Comparison of ENCODE assay signal across 4 cellular contexts in genomic region chr1:119350866-119351265, GRCh38. TPM values are rescaled to one million over a fixed set of nuclear protein-coding genes. Genes with fewer than 3 reads are reported as not detected.
"Had no signal": no experiment of that assay in that cellular context is flagged by ENCODE, and none has a peak within 500 bp of the region (broad histone marks: within the 10 kb centered on the region; RNA-seq: fewer than 3 reads in every experiment).

No MANE protein-coding gene starts in this region.

RNA-seq across cellular contexts. Expression of gene HAO2, which starts 17.7 kb away (rescaled TPM):
- total RNA-seq: LHCN-M2, M059J, MCF 10A, NCI-H460 had no signal
